8 cellular contexts compared by ENCODE assay signal in the genomic region with DNA sequence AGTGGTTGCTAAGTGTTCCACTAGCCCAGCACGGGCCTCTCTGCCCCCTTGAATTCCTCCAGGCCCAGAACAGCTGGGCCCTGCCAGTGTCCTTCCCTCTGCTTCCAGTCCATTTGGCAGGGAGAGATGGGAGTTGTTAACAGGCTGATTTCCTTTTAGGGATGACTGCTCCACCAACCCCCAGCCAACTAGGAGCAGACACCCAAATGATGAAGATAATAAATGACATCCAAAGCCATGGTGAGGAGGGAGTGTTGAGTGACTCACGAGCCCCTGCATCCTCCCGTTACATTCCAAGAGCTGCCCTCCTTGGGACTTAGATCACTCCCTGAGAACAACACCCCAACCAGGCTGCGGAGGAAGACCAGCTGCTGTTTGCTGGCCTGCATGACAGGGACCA. TPM values are rescaled to one million over a fixed set of nuclear protein-coding genes. Genes with fewer than 3 reads are reported as not detected.
DNase-seq lines count a peak whose midpoint lies in the region; ATAC-seq and TF ChIP-seq lines count a peak whose summit lies in the region.

No MANE protein-coding gene starts in this region.

- H3K9me3 ChIP-seq in colonic mucosa (no peaks in the 10 kb centered on the region), thoracic aorta (no peaks in the 10 kb centered on the region), T-helper 17 cell (ENCODE audit: control insufficient read depth, low read length, poor library complexity, severe bottlenecking) (no peaks in the 10 kb centered on the region)

- TF ChIP-seq CTCF in colonic mucosa (IDR thresholded peaks at IDR 0.05) (no peak), thoracic aorta (IDR thresholded peaks at IDR 0.05) (no peak)

- intact Hi-C loops in colonic mucosa (cut with DNase I) (no loop called here), left colon (cut with DNase I, micrococcal nuclease) (no loop called here)

- peaks cover 6% of the 10 kb centered on the region for H3K27me3 Mint-ChIP-seq in T-helper 17 cell

- peak; percentile 91 for DNase-seq in HS-5 (ENCODE audit: low read depth)
- no peak for DNase-seq in colonic mucosa
- DNase-seq in left colon, result peak in 1 of 2 donors; percentile 80
- no peak for DNase-seq in thoracic aorta (ENCODE audit: low spot score)
- no peak for DNase-seq in NCI-H2227 (lab: John Stamatoyannopoulos, UW; ENCODE audit: unreplicated experiment)
- DNase-seq in T-helper 17 cell, result no peak

- no peaks in the 10 kb centered on the region for H3K4me1 ChIP-seq in colonic mucosa
- peaks cover 12 to 54% of the 10 kb centered on the region in 2 donors for H3K4me1 ChIP-seq in thoracic aorta (ENCODE audit: control insufficient read depth in 1 of 2, low read depth in 2 of 2)

- peak overlapping the region; percentile 22 for H3K27ac ChIP-seq in colonic mucosa
- peak overlapping the region; percentile 68 to 71 for H3K27ac ChIP-seq in thoracic aorta

- H3K4me3 Mint-ChIP-seq in T-helper 17 cell, result no peak overlapping the region

- H3K9ac ChIP-seq in colonic mucosa (ENCODE audit: low read depth in 2 of 2, low read length in 2 of 2), result no peak overlapping the region

- H3K4me3 ChIP-seq in colonic mucosa, result no peak overlapping the region
- no peak overlapping the region for H3K4me3 ChIP-seq in thoracic aorta

- no peaks in the 10 kb centered on the region for H3K36me3 ChIP-seq in colonic mucosa
- H3K36me3 ChIP-seq in thoracic aorta, result no peaks in the 10 kb centered on the region

- ATAC-seq in left colon (peak; percentile 44), thoracic aorta (ENCODE audit: insufficient number of reproducible peaks, low FRiP score, low read depth) (no peak), GM19397 (IDR thresholded peaks at IDR 0.05; ENCODE audit: unreplicated experiment) (no peak), GM18858 (IDR thresholded peaks at IDR 0.05; ENCODE audit: unreplicated experiment) (no peak), T-helper 17 cell (no peak)

- peaks cover 2% of the 10 kb centered on the region for H3K4me1 Mint-ChIP-seq in T-helper 17 cell

- no peaks in the 10 kb centered on the region for H3K36me3 Mint-ChIP-seq in T-helper 17 cell (ENCODE audit: low read depth)

- no peak overlapping the region for H3K27ac Mint-ChIP-seq in T-helper 17 cell

- H3K27me3 ChIP-seq in colonic mucosa (no peaks in the 10 kb centered on the region), thoracic aorta (replicated peaks; ENCODE audit: insufficient read depth) (no peaks in the 10 kb centered on the region)

RNA-seq across cellular contexts. Expression of gene PARVA, which starts 20.6 kb away (rescaled TPM):
- total RNA-seq in colonic mucosa (10 to 100 TPM; 61.8 to 78.5 TPM), left colon (10 to 100 TPM; 55.3 to 70.4 TPM), thoracic aorta (10 to 100 TPM; 96.7 to 99.7 TPM), T-helper 17 cell (1 to 10 TPM in 1 of 2 donors, under 1 TPM in 1; 0.16 to 1.8 TPM)

Comparison
In these comparisons a context has a peak if more than half of its experiments do, and no peak if none do; other contexts are left out.
1. RNA of gene PARVA, which starts 20.6 kb away (total RNA-seq): 96.7 to 99.7 TPM in thoracic aorta, 61.8 to 78.5 TPM in colonic mucosa and 55.3 to 70.4 TPM in left colon; 0.16 to 1.8 TPM in T-helper 17 cell; every median in the first group is over 10 times any median in the second.